8 cellular contexts compared by ENCODE assay signal in genomic region chr4:185004562-185005208, GRCh38. TPM values are rescaled to one million over a fixed set of nuclear protein-coding genes. Genes with fewer than 3 reads are reported as not detected.
DNase-seq lines count a peak whose midpoint lies in the region; ATAC-seq and TF ChIP-seq lines count a peak whose summit lies in the region.

No MANE protein-coding gene starts in this region.

- peaks cover 0 to 12% (median 9%) of the 10 kb centered on the region in 12 donors for H3K4me1 ChIP-seq in heart left ventricle
- H3K4me1 ChIP-seq in foreskin keratinocyte = no peaks in the 10 kb centered on the region

- DNase-seq in NCI-H1436 (lab: John Stamatoyannopoulos, UW) = peak; percentile 18
- no peak for DNase-seq in NCI-H1436 treated with DMSO at 0.1 percent for 48 hours (lab: John Stamatoyannopoulos, UW)
- peak; percentile 84 for DNase-seq in SK-MEL-5 (ENCODE audit: low read depth, low spot score)
- peak in 3 of 5 donors; percentile 27 to 65 (median 33) for DNase-seq in heart left ventricle
- DNase-seq in retinal pigment epithelial cell (ENCODE audit: low read depth) = no peak
- DNase-seq in foreskin keratinocyte = no peak
- DNase-seq in activated CD4-positive, alpha-beta T cell treated with anti-CD3 and anti-CD28 coated beads, Interleukin-2, amount 50 U/mL, for 1 hour = no peak

- WGBS in heart left ventricle, 4 donors = 13 to 17% (median 15%) methylated on average over 9 to 22 of the region's 22 CpGs

- H3K27me3 ChIP-seq in heart left ventricle = peaks cover 0 to 20% (median 0%) of the 10 kb centered on the region in 9 donors
- peaks cover 25% of the 10 kb centered on the region for H3K27me3 ChIP-seq in foreskin keratinocyte

- H3K27ac ChIP-seq in heart left ventricle = peak overlapping the region in 4 of 12 donors; percentile 1 to 42 (median 14)
- H3K27ac ChIP-seq in foreskin keratinocyte = no peak overlapping the region

- H3K4me3 ChIP-seq in heart left ventricle = peak overlapping the region in 11 of 12 donors; percentile 5 to 42 (median 30)
- peak overlapping the region; percentile 40 for H3K4me3 ChIP-seq in retinal pigment epithelial cell (ENCODE audit: low read length)

- in situ Hi-C loops in SK-MEL-5 (cut with HindIII; ENCODE audit: low pct_unique_long_range_greater_than_20kb, low sequenced_read_pairs) = no loop called here

- no peaks in the 10 kb centered on the region for H3K36me3 ChIP-seq in heart left ventricle

- no peak for TF ChIP-seq POLR2A in heart left ventricle (IDR thresholded peaks at IDR 0.05)

- TF ChIP-seq CTCF in heart left ventricle (IDR thresholded peaks at IDR 0.05) (no peak), retinal pigment epithelial cell (conservative IDR thresholded peaks at IDR 0.05; ENCODE audit: low read depth, low read length) (no peak), foreskin keratinocyte (conservative IDR thresholded peaks at IDR 0.05) (no peak)

- ATAC-seq in HG03066 (IDR thresholded peaks at IDR 0.05; ENCODE audit: low read depth, unreplicated experiment) (peak; percentile 45), heart left ventricle (peak; percentile 64 to 79 (median 72)), foreskin keratinocyte (no peak)

- intact Hi-C loops in heart left ventricle (cut with DNase I) = loop anchor here in 3 of 10 donors (1.0 to 10.0 kb wide), 4 partner anchors 130 to 179 kb away; no protein-coding TSS in a partner anchor

- H3K9me3 ChIP-seq in heart left ventricle = no peaks in the 10 kb centered on the region

RNA-seq across cellular contexts. Expression of gene HELT, which starts 13.6 kb away (rescaled TPM):
- not detected in 2 replicates for total RNA-seq in SK-MEL-5 (2014; rRNA removed; shearing (Covaris generic))
- 0.20 TPM in 1 of 2 replicates, not detected in the other for polyA plus RNA-seq in SK-MEL-5 (2015; cell fraction: cytosol; rRNA removed)
- not detected in 2 replicates for polyA plus RNA-seq in SK-MEL-5 (2015; cell fraction: nucleus; rRNA removed)
- not detected for total RNA-seq in heart left ventricle
- polyA plus RNA-seq in heart left ventricle = not detected
- total RNA-seq in foreskin keratinocyte = not detected in 2 replicates
- polyA plus RNA-seq in foreskin keratinocyte = not detected in 2 replicates

Comparison
In these comparisons a context has a peak if more than half of its experiments do, and no peak if none do; other contexts are left out.
1. DNase-seq: peak in NCI-H1436 (single experiment), SK-MEL-5 (single experiment) and heart left ventricle (3 of 5); none in NCI-H1436 treated with DMSO at 0.1 percent for 48 hours (single experiment), retinal pigment epithelial cell (single experiment), foreskin keratinocyte (0 of 2) and activated CD4-positive, alpha-beta T cell treated with anti-CD3 and anti-CD28 coated beads, Interleukin-2, amount 50 U/mL, for 1 hour (single experiment).